In the genomic region with DNA sequence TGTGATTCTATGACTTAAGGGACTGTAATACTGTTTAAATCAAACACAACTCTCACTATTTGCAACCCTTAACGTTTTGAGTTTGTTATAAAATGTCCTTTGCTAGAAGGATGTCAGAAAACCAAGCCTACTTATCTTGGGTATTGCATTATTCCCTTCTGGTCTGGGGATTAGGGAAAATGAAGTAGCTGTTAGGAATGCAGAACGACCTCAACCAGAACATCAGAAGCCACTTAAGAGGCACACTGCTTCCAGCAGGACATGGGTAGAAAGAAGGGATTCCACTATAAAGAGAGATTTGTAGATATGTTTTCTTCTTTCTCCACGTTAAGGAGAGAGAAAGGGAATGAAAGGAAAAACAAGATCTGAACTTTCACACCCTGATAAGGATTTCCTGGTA, we compare ENCODE assay signal across 11 cellular contexts.
A peak's percentile ranks its signal among the peaks of the same experiment; 100 is the strongest.
DNase-seq lines count a peak whose midpoint lies in the region; ATAC-seq and TF ChIP-seq lines count a peak whose summit lies in the region.
"Had no signal": no experiment of that assay in that cellular context is flagged by ENCODE, and none has a peak within 500 bp of the region (broad histone marks: within the 10 kb centered on the region; RNA-seq: fewer than 3 reads in every experiment).

No MANE protein-coding gene starts in this region.

- in situ Hi-C loops in astrocyte of the cerebellum (cut with HindIII; ENCODE audit: low sequenced_read_pairs) = no loop called here

- peak; percentile 50 for DNase-seq in GM04503 (ENCODE audit: low read depth)
- DNase-seq in astrocyte of the cerebellum (ENCODE audit: low read depth) = peak; percentile 67
- no peak for DNase-seq in glutamatergic neuron
- DNase-seq in sciatic nerve (ENCODE audit: low spot score) = no peak
- no peak for DNase-seq in activated naive CD8-positive, alpha-beta T cell treated with anti-CD3 and anti-CD28 coated beads for 36 hours
- DNase-seq in SKM-1 (lab: John Stamatoyannopoulos, UW; ENCODE audit: unreplicated experiment) = no peak
- no peak for DNase-seq in activated T-cell treated with anti-CD3 and anti-CD28 coated beads, Interleukin-2, amount 50 U/mL, for 24 hours
- DNase-seq: NCI-H1694, stomach had no signal

- peak overlapping the region; percentile 23 for H3K27ac Mint-ChIP-seq in glutamatergic neuron (ENCODE audit: unreplicated experiment)
- no peak overlapping the region for H3K27ac Mint-ChIP-seq in activated naive CD8-positive, alpha-beta T cell treated with anti-CD3 and anti-CD28 coated beads for 36 hours
- no peak overlapping the region for H3K27ac Mint-ChIP-seq in activated T-cell treated with anti-CD3 and anti-CD28 coated beads, Interleukin-2, amount 50 U/mL, for 24 hours

- no peaks in the 10 kb centered on the region for H3K36me3 Mint-ChIP-seq in glutamatergic neuron (ENCODE audit: unreplicated experiment)
- no peaks in the 10 kb centered on the region for H3K36me3 Mint-ChIP-seq in activated naive CD8-positive, alpha-beta T cell treated with anti-CD3 and anti-CD28 coated beads for 36 hours
- no peaks in the 10 kb centered on the region for H3K36me3 Mint-ChIP-seq in activated T-cell treated with anti-CD3 and anti-CD28 coated beads, Interleukin-2, amount 50 U/mL, for 24 hours (ENCODE audit: low read depth)

- TF ChIP-seq CTCF in astrocyte of the cerebellum (IDR thresholded peaks at IDR 0.05; ENCODE audit: low read depth, low read length, missing control alignments) (no peak), glutamatergic neuron (IDR thresholded peaks at IDR 0.05; ENCODE audit: partially characterized antibody, unreplicated experiment) (no peak)

- no peak overlapping the region for H3K4me3 Mint-ChIP-seq in glutamatergic neuron (ENCODE audit: unreplicated experiment)
- no peak overlapping the region for H3K4me3 Mint-ChIP-seq in activated naive CD8-positive, alpha-beta T cell treated with anti-CD3 and anti-CD28 coated beads for 36 hours
- no peak overlapping the region for H3K4me3 Mint-ChIP-seq in activated T-cell treated with anti-CD3 and anti-CD28 coated beads, Interleukin-2, amount 50 U/mL, for 24 hours
- H3K4me3 Mint-ChIP-seq: natural killer cell treated with Interleukin-12 subunit alpha and Interleukin-12 subunit beta and Interleukin-15 and Interleukin-18, amount 100 ng/mL, for 72 hours had no signal

- peaks cover 76% of the 10 kb centered on the region for H3K4me1 Mint-ChIP-seq in glutamatergic neuron (ENCODE audit: low read depth, unreplicated experiment)
- H3K4me1 Mint-ChIP-seq in activated naive CD8-positive, alpha-beta T cell treated with anti-CD3 and anti-CD28 coated beads for 36 hours = peaks cover 4% of the 10 kb centered on the region
- H3K4me1 Mint-ChIP-seq in activated T-cell treated with anti-CD3 and anti-CD28 coated beads, Interleukin-2, amount 50 U/mL, for 24 hours (ENCODE audit: low read depth) = peaks cover 5% of the 10 kb centered on the region

- no peak overlapping the region for H3K4me3 ChIP-seq in astrocyte of the cerebellum (ENCODE audit: low read depth, low read length)
- H3K4me3 ChIP-seq: stomach had no signal

- intact Hi-C loops in sciatic nerve (cut with DNase I) = loop anchor here (5.0 kb wide), 1 partner anchor 70 kb away; no protein-coding TSS in a partner anchor

- H3K27me3 Mint-ChIP-seq in glutamatergic neuron (ENCODE audit: unreplicated experiment) = peaks cover 3% of the 10 kb centered on the region
- H3K27me3 Mint-ChIP-seq in activated naive CD8-positive, alpha-beta T cell treated with anti-CD3 and anti-CD28 coated beads for 36 hours = peaks cover 14% of the 10 kb centered on the region
- peaks cover 32% of the 10 kb centered on the region for H3K27me3 Mint-ChIP-seq in activated T-cell treated with anti-CD3 and anti-CD28 coated beads, Interleukin-2, amount 50 U/mL, for 24 hours
- H3K27me3 Mint-ChIP-seq: natural killer cell treated with Interleukin-12 subunit alpha and Interleukin-12 subunit beta and Interleukin-15 and Interleukin-18, amount 100 ng/mL, for 72 hours had no signal

- ATAC-seq in sciatic nerve (peak; percentile 42), HG02759 (IDR thresholded peaks at IDR 0.05; ENCODE audit: unreplicated experiment) (no peak)
- ATAC-seq: natural killer cell treated with Interleukin-12 subunit alpha and Interleukin-12 subunit beta and Interleukin-15 and Interleukin-18, amount 100 ng/mL, for 72 hours had no signal

- peaks cover 7% of the 10 kb centered on the region for H3K9me3 Mint-ChIP-seq in glutamatergic neuron (ENCODE audit: unreplicated experiment)
- no peaks in the 10 kb centered on the region for H3K9me3 Mint-ChIP-seq in activated naive CD8-positive, alpha-beta T cell treated with anti-CD3 and anti-CD28 coated beads for 36 hours
- no peaks in the 10 kb centered on the region for H3K9me3 Mint-ChIP-seq in activated T-cell treated with anti-CD3 and anti-CD28 coated beads, Interleukin-2, amount 50 U/mL, for 24 hours
- H3K9me3 Mint-ChIP-seq: natural killer cell treated with Interleukin-12 subunit alpha and Interleukin-12 subunit beta and Interleukin-15 and Interleukin-18, amount 100 ng/mL, for 72 hours had no signal

Comparison
In these comparisons a context has a peak if more than half of its experiments do, and no peak if none do; other contexts are left out.
1. DNase-seq: peak in GM04503 (single experiment) and astrocyte of the cerebellum (single experiment); none in glutamatergic neuron (single experiment), sciatic nerve (single experiment), activated naive CD8-positive, alpha-beta T cell treated with anti-CD3 and anti-CD28 coated beads for 36 hours (single experiment), SKM-1 (single experiment) and activated T-cell treated with anti-CD3 and anti-CD28 coated beads, Interleukin-2, amount 50 U/mL, for 24 hours (single experiment).